Comparison of ENCODE assay signal across 16 cellular contexts in genomic region chr5:144944936-144945335, GRCh38.
"Had no signal": no experiment of that assay in that cellular context is flagged by ENCODE, and none has a peak within 500 bp of the region (broad histone marks: within the 10 kb centered on the region; RNA-seq: fewer than 3 reads in every experiment).

No MANE protein-coding gene starts in this region.

- H3K9me3 ChIP-seq: body of pancreas, left lung, pancreas, stomach, thoracic aorta, upper lobe of right lung had no signal

- H3K36me3 ChIP-seq: left lung, neural progenitor cell, pancreas, stomach, thoracic aorta, upper lobe of right lung had no signal

- H3K27me3 ChIP-seq: body of pancreas, left lung, neural progenitor cell, pancreas, stomach, upper lobe of right lung had no signal

- H3K27ac ChIP-seq: body of pancreas, left lung, neural progenitor cell, pancreas, stomach, thoracic aorta, upper lobe of right lung had no signal

- H3K4me1 ChIP-seq: body of pancreas, left lung, pancreas, stomach, upper lobe of right lung had no signal

- H3K4me3 ChIP-seq: body of pancreas, left lung, neural progenitor cell, pancreas, stomach, thoracic aorta, upper lobe of right lung had no signal

- ATAC-seq: activated CD8-positive, alpha-beta T cell treated with anti-CD3 and anti-CD28 coated beads, Interleukin-2, amount 10 ng/mL, durations not matched to agents 7 days and 5 days; body of pancreas; left lung; pancreas; upper lobe of right lung had no signal

- DNase-seq: activated CD4-positive, alpha-beta T cell treated with anti-CD3 and anti-CD28 coated beads, Interleukin-2, amount 10 ng/mL, durations not matched to agents 24 days and 14 days; activated CD4-positive, CD25-positive, alpha-beta regulatory T cell; activated CD8-positive, alpha-beta T cell treated with anti-CD3 and anti-CD28 coated beads, Interleukin-2, amount 10 ng/mL, durations not matched to agents 7 days and 5 days; activated gamma-delta T cell treated with Interleukin-2 at 50 U/mL for 16 hours; amygdala; body of pancreas; caudate nucleus; hippocampal formation; left lung; mammary epithelial cell; pancreas; stimulated activated CD4-positive, alpha-beta T cell treated with anti-CD3 and anti-CD28 coated beads, Interleukin-1b, Interleukin-23, amount 100 ng/mL, for 48 hours; stomach; upper lobe of right lung had no signal
